In the genomic region with DNA sequence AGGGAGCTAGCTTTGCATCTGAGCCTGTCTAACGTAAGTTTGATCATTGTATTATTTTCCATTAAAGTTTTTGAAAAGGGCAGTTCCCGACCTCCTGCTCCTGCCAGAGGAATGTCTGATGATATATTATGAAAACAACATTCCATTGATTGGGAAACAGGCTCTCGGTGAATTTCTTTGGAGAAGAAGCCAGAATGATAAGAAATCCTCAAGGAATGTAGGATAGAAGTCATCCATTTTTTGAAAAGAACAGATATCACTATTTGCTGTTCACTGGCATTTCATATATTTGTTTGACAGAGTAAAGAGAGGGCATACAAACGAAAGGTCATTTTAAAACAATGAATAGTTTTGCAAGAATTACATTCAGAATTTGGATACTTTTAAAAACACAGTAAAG, we compare ENCODE assay signal across 18 cellular contexts.
"Had no signal": no experiment of that assay in that cellular context is flagged by ENCODE, and none has a peak within 500 bp of the region (broad histone marks: within the 10 kb centered on the region; RNA-seq: fewer than 3 reads in every experiment).

No MANE protein-coding gene starts in this region.

- H3K27me3 Mint-ChIP-seq: activated CD4-positive, alpha-beta T cell treated with anti-CD3 and anti-CD28 coated beads for 36 hours; activated naive CD8-positive, alpha-beta T cell treated with anti-CD3 and anti-CD28 coated beads for 36 hours; progenitor cell of endocrine pancreas; stimulated activated naive CD8-positive, alpha-beta T cell treated with anti-CD3 and anti-CD28 coated beads, Interleukin-15, amount 100 ng/mL, for 72 hours had no signal

- H3K4me3 Mint-ChIP-seq: activated CD4-positive, alpha-beta T cell treated with anti-CD3 and anti-CD28 coated beads for 36 hours; activated naive CD8-positive, alpha-beta T cell treated with anti-CD3 and anti-CD28 coated beads for 36 hours; brain; stimulated activated naive CD8-positive, alpha-beta T cell treated with anti-CD3 and anti-CD28 coated beads, Interleukin-15, amount 100 ng/mL, for 72 hours; T-helper 2 cell treated with Interferon-gamma antibody and Interleukin-4, amounts not matched to agents 5 μg/mL and 100 μg/mL, for 36 hours; WTC11 had no signal

- H3K9me3 ChIP-seq: gastrocnemius medialis, right atrium auricular region, suprapubic skin, upper lobe of left lung had no signal

- H3K9me3 Mint-ChIP-seq: activated naive CD8-positive, alpha-beta T cell treated with anti-CD3 and anti-CD28 coated beads for 36 hours; stimulated activated naive CD8-positive, alpha-beta T cell treated with anti-CD3 and anti-CD28 coated beads, Interleukin-15, amount 100 ng/mL, for 72 hours; T-helper 2 cell treated with Interferon-gamma antibody and Interleukin-4, amounts not matched to agents 5 μg/mL and 100 μg/mL, for 36 hours; WTC11 had no signal

- H3K36me3 ChIP-seq: gastrocnemius medialis, right atrium auricular region, suprapubic skin, upper lobe of left lung had no signal

- DNase-seq: activated CD4-positive, alpha-beta T cell treated with anti-CD3 and anti-CD28 coated beads for 36 hours; activated CD4-positive, alpha-beta T cell treated with anti-CD3 and anti-CD28 coated beads, Interleukin-2, amount 50 U/mL, for 48 hours; activated naive CD4-positive, alpha-beta T cell; activated naive CD8-positive, alpha-beta T cell treated with anti-CD3 and anti-CD28 coated beads for 36 hours; amygdala; caudate nucleus; gastrocnemius medialis; head of caudate nucleus; occipital lobe; stimulated activated naive CD8-positive, alpha-beta T cell treated with anti-CD3 and anti-CD28 coated beads, Interleukin-15, amount 100 ng/mL, for 72 hours; upper lobe of left lung had no signal

- H3K27me3 ChIP-seq: gastrocnemius medialis, right atrium auricular region, suprapubic skin, upper lobe of left lung had no signal

- ATAC-seq: activated CD4-positive, alpha-beta T cell treated with anti-CD3 and anti-CD28 coated beads for 36 hours; gastrocnemius medialis; stimulated activated naive CD8-positive, alpha-beta T cell treated with anti-CD3 and anti-CD28 coated beads, Interleukin-15, amount 100 ng/mL, for 72 hours; WTC11 had no signal

- FAIRE-seq: TTC549 had no signal

- H3K4me1 ChIP-seq: gastrocnemius medialis, right atrium auricular region, suprapubic skin, upper lobe of left lung had no signal

- H3K4me3 ChIP-seq: gastrocnemius medialis, right atrium auricular region, suprapubic skin, upper lobe of left lung had no signal

- H3K36me3 Mint-ChIP-seq: activated naive CD8-positive, alpha-beta T cell treated with anti-CD3 and anti-CD28 coated beads for 36 hours; brain had no signal

- H3K27ac Mint-ChIP-seq: activated CD4-positive, alpha-beta T cell treated with anti-CD3 and anti-CD28 coated beads for 36 hours; activated naive CD8-positive, alpha-beta T cell treated with anti-CD3 and anti-CD28 coated beads for 36 hours; brain; stimulated activated naive CD8-positive, alpha-beta T cell treated with anti-CD3 and anti-CD28 coated beads, Interleukin-15, amount 100 ng/mL, for 72 hours; T-helper 2 cell treated with Interferon-gamma antibody and Interleukin-4, amounts not matched to agents 5 μg/mL and 100 μg/mL, for 36 hours had no signal

- H3K4me1 Mint-ChIP-seq: activated CD4-positive, alpha-beta T cell treated with anti-CD3 and anti-CD28 coated beads for 36 hours; activated naive CD8-positive, alpha-beta T cell treated with anti-CD3 and anti-CD28 coated beads for 36 hours; stimulated activated naive CD8-positive, alpha-beta T cell treated with anti-CD3 and anti-CD28 coated beads, Interleukin-15, amount 100 ng/mL, for 72 hours had no signal

- H3K27ac ChIP-seq: gastrocnemius medialis, right atrium auricular region, suprapubic skin, upper lobe of left lung had no signal
